Comparison of ENCODE assay signal across 25 cellular contexts in genomic region chr18:21725201-21725600, GRCh38.
"Had no signal": no experiment of that assay in that cellular context is flagged by ENCODE, and none has a peak within 500 bp of the region (broad histone marks: within the 10 kb centered on the region; RNA-seq: fewer than 3 reads in every experiment).

No MANE protein-coding gene starts in this region.

- H3K27me3 ChIP-seq: left lung, neural progenitor cell, neutrophil, right atrium auricular region, right lobe of liver, tibial nerve, uterus had no signal

- H3K4me3 ChIP-seq: left lung, lower lobe of right lung, neural progenitor cell, right atrium auricular region, right lobe of liver, smooth muscle cell, tibial nerve, uterus had no signal

- H3K27ac ChIP-seq: left lung, lower lobe of right lung, neural progenitor cell, neutrophil, parathyroid adenoma, right atrium auricular region, right lobe of liver, tibial nerve, uterus had no signal

- H3K9me3 ChIP-seq: left lung, neutrophil, right atrium auricular region, right lobe of liver, uterus had no signal

- H3K36me3 ChIP-seq: left lung, lower lobe of right lung, neural progenitor cell, neutrophil, right atrium auricular region, right lobe of liver, tibial nerve, uterus had no signal

- DNase-seq: hypothalamus; immature natural killer cell; kidney; left colon; left lung; lower lobe of right lung; mammary epithelial cell; mesenchymal stem cell; naive thymus-derived CD8-positive, alpha-beta T cell; occipital lobe; right lobe of liver; stimulated activated CD4-positive, alpha-beta T cell treated with anti-CD3 and anti-CD28 coated beads, Interleukin-1b, Interleukin-23, amount 100 ng/mL, for 48 hours; stimulated activated CD4-positive, alpha-beta T cell treated with anti-CD3 and anti-CD28 coated beads, Interleukin-2, amount 100 ng/mL, for 48 hours; stimulated activated CD4-positive, alpha-beta T cell treated with anti-CD3 and anti-CD28 coated beads, Interleukin-4, amount 100 ng/mL, for 4 hours; stimulated activated CD8-positive, alpha-beta memory T cell treated with anti-CD3 and anti-CD28 coated beads, Interleukin-4, amount 100 ng/mL, for 48 hours; stimulated activated naive CD4-positive, alpha-beta T cell treated with Interleukin-2 at 50 U/mL for 16 hours; stimulated activated naive CD8-positive, alpha-beta T cell treated with anti-CD3 and anti-CD28 coated beads, Interleukin-15, amount 100 ng/mL, for 72 hours; substantia nigra; uterus had no signal

- H3K9ac ChIP-seq: neural progenitor cell, parathyroid adenoma had no signal

- H3K4me1 ChIP-seq: left lung, lower lobe of right lung, neural progenitor cell, parathyroid adenoma, right atrium auricular region, right lobe of liver, tibial nerve, uterus had no signal
